ENCODE assay signal across 8 cellular contexts in the genomic region with DNA sequence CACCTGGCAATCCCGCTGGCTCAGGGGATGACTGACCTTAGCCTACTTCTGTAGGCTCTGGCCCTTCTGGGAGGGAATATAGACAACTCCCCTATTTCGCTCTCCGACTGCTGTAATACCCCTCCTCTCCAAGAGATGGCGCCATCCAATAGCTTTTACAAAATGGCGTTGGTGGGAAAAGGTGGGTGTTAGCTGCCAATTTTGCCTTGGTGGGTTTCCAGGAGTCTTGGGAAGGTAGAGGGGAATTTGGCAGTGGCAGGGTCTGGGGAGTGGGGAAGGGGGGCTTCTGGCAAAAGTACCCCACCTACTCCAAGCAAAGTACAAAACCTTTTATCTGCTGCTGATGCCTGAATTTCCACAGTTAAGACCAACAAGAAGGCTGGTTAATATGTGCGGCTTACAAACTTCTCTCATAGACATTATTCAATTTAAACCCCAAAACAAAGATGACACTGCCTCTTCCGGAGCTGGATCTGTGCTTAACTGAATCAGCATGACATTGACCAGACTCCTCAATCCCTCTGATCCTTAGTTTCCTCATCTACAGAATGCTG.
A peak's percentile ranks its signal among the peaks of the same experiment; 100 is the strongest.
DNase-seq lines count a peak whose midpoint lies in the region; ATAC-seq and TF ChIP-seq lines count a peak whose summit lies in the region.

No MANE protein-coding gene starts in this region.

- peaks cover 2% of the 10 kb centered on the region for H3K27me3 Mint-ChIP-seq in osteocyte (ENCODE audit: unreplicated experiment)

- no peaks in the 10 kb centered on the region for H3K36me3 Mint-ChIP-seq in osteocyte (ENCODE audit: unreplicated experiment)

- H3K4me3 ChIP-seq in SU-DHL-6 (ENCODE audit: insufficient read depth, low read length, poor library complexity, severe bottlenecking), result no peak overlapping the region

- no peaks in the 10 kb centered on the region for H4K20me1 ChIP-seq in SU-DHL-6 (ENCODE audit: low read depth, low read length)

- no peak overlapping the region for H3K4me3 Mint-ChIP-seq in osteocyte (ENCODE audit: unreplicated experiment)

- H3K9ac ChIP-seq in SU-DHL-6 (ENCODE audit: low read length), result no peak overlapping the region

- DNase-seq in NCI-H2196 (lab: John Stamatoyannopoulos, UW; ENCODE audit: unreplicated experiment) (peak; percentile 39), NCI-H2196 treated with DMSO at 0.1 percent for 48 hours (lab: John Stamatoyannopoulos, UW; ENCODE audit: unreplicated experiment) (no peak), HUDEP-2 (lab: John Stamatoyannopoulos, UW; ENCODE audit: unreplicated experiment in 76 of 76) (peak in 46 of 76 experiments; percentile 2 to 59 (median 20)), fibroblast of peridontal ligament (ENCODE audit: extremely low read depth) (peak; percentile 14), osteocyte (ENCODE audit: extremely low spot score, unreplicated experiment) (no peak), mesenteric fat pad (ENCODE audit: low spot score) (no peak)

- H3K4me2 ChIP-seq in SU-DHL-6 (ENCODE audit: low read depth, low read length, poor library complexity, severe bottlenecking), result no peak overlapping the region

- no peak for ATAC-seq in GM18519 (IDR thresholded peaks at IDR 0.05; ENCODE audit: low FRiP score, unreplicated experiment)

- no peaks in the 10 kb centered on the region for H3K36me3 ChIP-seq in SU-DHL-6 (ENCODE audit: low read length)

- H3K4me1 Mint-ChIP-seq in osteocyte (ENCODE audit: unreplicated experiment), result no peaks in the 10 kb centered on the region

- no peaks in the 10 kb centered on the region for H3K27me3 ChIP-seq in SU-DHL-6 (ENCODE audit: low read length)

- H3K9me3 ChIP-seq in SU-DHL-6 (ENCODE audit: insufficient read depth, low read length), result no peaks in the 10 kb centered on the region

- TF ChIP-seq CTCF in SU-DHL-6 (IDR thresholded peaks at IDR 0.05; ENCODE audit: insufficient read depth, low read length, poor library complexity, severe bottlenecking) (peak; percentile 96), osteocyte (IDR thresholded peaks at IDR 0.05) (peak; percentile 83)

- H3K27ac Mint-ChIP-seq in osteocyte (ENCODE audit: unreplicated experiment), result no peak overlapping the region

- no peaks in the 10 kb centered on the region for H3K79me2 ChIP-seq in SU-DHL-6 (ENCODE audit: insufficient read depth, low read length)

- no peaks in the 10 kb centered on the region for H3K9me2 ChIP-seq in SU-DHL-6 (replicated peaks; ENCODE audit: insufficient read depth, low read length)

- H3K27ac ChIP-seq in SU-DHL-6 (ENCODE audit: low read depth, low read length), result no peak overlapping the region

- no peaks in the 10 kb centered on the region for H3F3A ChIP-seq in SU-DHL-6 (ENCODE audit: insufficient read depth)

- H3K9me3 Mint-ChIP-seq in osteocyte (ENCODE audit: unreplicated experiment), result no peaks in the 10 kb centered on the region

- no peak overlapping the region for H2AFZ ChIP-seq in SU-DHL-6 (ENCODE audit: low read depth, low read length, severe bottlenecking)

Comparison
In these comparisons a context has a peak if more than half of its experiments do, and no peak if none do; other contexts are left out.
1. DNase-seq: peak in NCI-H2196 (single experiment), HUDEP-2 (46 of 76) and fibroblast of peridontal ligament (single experiment); none in NCI-H2196 treated with DMSO at 0.1 percent for 48 hours (single experiment), osteocyte (single experiment) and mesenteric fat pad (single experiment).